Comparison of ENCODE assay signal across 8 cellular contexts in the genomic region with DNA sequence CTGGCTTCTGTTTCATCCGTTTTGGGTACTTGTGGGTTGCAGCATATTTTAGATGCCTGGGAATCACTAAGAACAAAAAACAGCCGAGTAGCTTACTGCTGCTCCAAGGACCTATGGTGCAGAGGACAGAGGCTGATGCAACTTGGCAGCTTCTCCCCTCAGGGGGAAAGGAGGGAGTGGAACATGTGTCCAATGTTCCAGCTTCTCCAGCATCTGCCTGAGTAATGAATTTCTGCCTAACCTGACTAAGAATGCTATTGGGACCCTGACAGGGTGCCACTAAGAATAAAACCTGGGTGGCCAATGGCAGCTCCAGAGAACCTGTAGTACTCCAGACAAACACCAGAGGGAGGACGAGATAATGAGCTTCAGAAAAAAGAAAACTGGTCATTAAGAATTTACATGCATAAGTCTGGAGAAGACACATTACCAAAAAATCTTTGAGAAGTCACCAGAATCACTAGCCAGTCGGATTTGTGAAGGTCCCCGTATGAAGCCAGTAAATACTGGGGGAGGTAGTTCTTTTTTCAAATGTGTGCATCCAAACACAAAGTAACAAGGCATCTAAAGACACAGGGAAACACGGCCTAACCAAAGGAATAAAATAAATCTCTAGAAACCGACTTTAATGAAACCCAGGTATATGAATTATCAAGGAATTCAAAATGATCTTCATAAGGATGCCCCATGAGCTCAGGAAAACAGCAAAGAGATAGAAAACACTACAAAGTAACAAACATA.
DNase-seq lines count a peak whose midpoint lies in the region; ATAC-seq, FAIRE-seq and TF ChIP-seq lines count a peak whose summit lies in the region.

No MANE protein-coding gene starts in this region.

- no peak overlapping the region for H3K4me2 ChIP-seq in PC-9

- no peak overlapping the region for H3K4me3 ChIP-seq in AG09309 (ENCODE audit: control insufficient read depth, low read depth, low read length)
- H3K4me3 ChIP-seq in PC-9, result no peak overlapping the region
- no peak overlapping the region for H3K4me3 ChIP-seq in kidney (ENCODE audit: low read length in 2 of 2)

- no peaks in the 10 kb centered on the region for H3K27me3 ChIP-seq in PC-9 (ENCODE audit: insufficient read depth, low read depth)

- no peaks in the 10 kb centered on the region for H3K4me1 ChIP-seq in PC-9 (replicated peaks; ENCODE audit: insufficient read depth)
- H3K4me1 ChIP-seq in kidney (ENCODE audit: control insufficient read depth in 1 of 2, insufficient read depth in 1 of 2, low read depth in 1 of 2, low read length in 2 of 2), result no peaks in the 10 kb centered on the region

- TF ChIP-seq CTCF in AG09309 (IDR thresholded peaks at IDR 0.05; ENCODE audit: control insufficient read depth, insufficient read depth, low read depth, low read length, missing control alignments) (peak; percentile 65), PC-9 (conservative IDR thresholded peaks at IDR 0.05) (peak; percentile 81), kidney (IDR thresholded peaks at IDR 0.05; ENCODE audit: borderline replicate concordance, extremely low read depth, insufficient read depth) (peak; percentile 43)

- H3K79me2 ChIP-seq in PC-9 (ENCODE audit: low read depth), result no peaks in the 10 kb centered on the region

- no peak overlapping the region for H3K9ac ChIP-seq in kidney (ENCODE audit: low read length in 2 of 2)

- intact Hi-C loops in PC-9 (cut with micrococcal nuclease; ENCODE audit: unreplicated experiment) (no loop called here), kidney (cut with DNase I) (no loop called here)

- no peaks in the 10 kb centered on the region for H3K9me2 ChIP-seq in PC-9 (ENCODE audit: insufficient read depth)

- H2AFZ ChIP-seq in PC-9, result no peak overlapping the region

- no peaks in the 10 kb centered on the region for H3F3A ChIP-seq in PC-9 (ENCODE audit: insufficient read depth, low read depth)

- no peaks in the 10 kb centered on the region for H3K9me3 ChIP-seq in PC-9 (ENCODE audit: insufficient read depth, low read depth)
- no peaks in the 10 kb centered on the region for H3K9me3 ChIP-seq in kidney (ENCODE audit: control insufficient read depth in 1 of 2, low read length in 2 of 2)

- DNase-seq in AG09309 (ENCODE audit: low read depth) (peak; percentile 28), PC-9 (peak in 1 of 2 experiments; percentile 6), amniotic epithelial cell (ENCODE audit: low read depth) (peak; percentile 19), kidney (no peak), GOT3 (lab: John Stamatoyannopoulos, UW) (no peak)
- DNase-seq in stimulated activated naive CD8-positive, alpha-beta T cell treated with anti-CD3 and anti-CD28 coated beads, Interleukin-15, Interleukin-2, amounts not matched to agents 100 U/mL and 50 U/mL, for 24 hours, result peak; percentile 20

- ATAC-seq in GM18502 (IDR thresholded peaks at IDR 0.05; ENCODE audit: poor library complexity, unreplicated experiment) (peak; percentile 88), HG02973 (IDR thresholded peaks at IDR 0.05; ENCODE audit: unreplicated experiment) (peak; percentile 72)
- ATAC-seq in stimulated activated naive CD8-positive, alpha-beta T cell treated with anti-CD3 and anti-CD28 coated beads, Interleukin-15, Interleukin-2, amounts not matched to agents 100 U/mL and 50 U/mL, for 24 hours, result peak; percentile 23

- H3K36me3 ChIP-seq in PC-9 (ENCODE audit: low read depth), result no peaks in the 10 kb centered on the region
- no peaks in the 10 kb centered on the region for H3K36me3 ChIP-seq in kidney (ENCODE audit: control insufficient read depth in 1 of 2, insufficient read depth in 2 of 2, low read length in 2 of 2)

- no peaks in the 10 kb centered on the region for H4K20me1 ChIP-seq in PC-9 (ENCODE audit: insufficient read depth)

- no peak for FAIRE-seq in kidney (lab: Jason Lieb, UNC)

- CTCF ChIA-PET in PC-9 (lab: Charles Lee), result no interaction called here

- no TSS peak for BruUV-seq in PC-9 (replicated peaks; lab: Mats Ljungman, UMichigan)

- H3K27ac ChIP-seq in PC-9, result no peak overlapping the region
- no peak overlapping the region for H3K27ac ChIP-seq in kidney (ENCODE audit: low read depth in 2 of 2, low read length in 2 of 2)

- POLR2A ChIA-PET in PC-9 (lab: Charles Lee; ENCODE audit: unreplicated experiment), result no interaction called here

Comparison
In these comparisons a context has a peak if more than half of its experiments do, and no peak if none do; other contexts are left out.
1. DNase-seq: peak in AG09309 (single experiment), amniotic epithelial cell (single experiment) and stimulated activated naive CD8-positive, alpha-beta T cell treated with anti-CD3 and anti-CD28 coated beads, Interleukin-15, Interleukin-2, amounts not matched to agents 100 U/mL and 50 U/mL, for 24 hours (single experiment); none in kidney (single experiment) and GOT3 (single experiment).
2. ATAC-seq: peak in every context shown above with its lines; median percentile 88 in GM18502; 72 in HG02973; 23 in stimulated activated naive CD8-positive, alpha-beta T cell treated with anti-CD3 and anti-CD28 coated beads, Interleukin-15, Interleukin-2, amounts not matched to agents 100 U/mL and 50 U/mL, for 24 hours.
3. Peak in every context shown above with its lines, with median percentiles within 50 percentile points of each other: CTCF ChIP-seq.